Comparison of ENCODE assay signal across 19 cellular contexts in genomic region chr19:7115721-7116120, GRCh38. TPM values are rescaled to one million over a fixed set of nuclear protein-coding genes. Genes with fewer than 3 reads are reported as not detected.
"Had no signal": no experiment of that assay in that cellular context is flagged by ENCODE, and none has a peak within 500 bp of the region (broad histone marks: within the 10 kb centered on the region; RNA-seq: fewer than 3 reads in every experiment).

No MANE protein-coding gene starts in this region.

- H3K27ac ChIP-seq: cardiac muscle cell, coronary artery, esophagus muscularis mucosa, heart right ventricle, prostate gland, sigmoid colon, tibial artery, WERI-Rb-1 had no signal

- DNase-seq: activated CD4-positive, alpha-beta T cell treated with anti-CD3 and anti-CD28 coated beads, Interleukin-2, amount 50 U/mL, for 48 hours; activated naive CD4-positive, alpha-beta T cell treated with anti-CD3 and anti-CD28 coated beads, Interleukin-2, amount 10 ng/mL, durations not matched to agents 7 days and 5 days; activated T-cell treated with anti-CD3 and anti-CD28 coated beads, Interleukin-2, amount 50 U/mL, for 24 hours; effector CD4-positive, alpha-beta T cell; heart right ventricle; mesenchymal stem cell; sigmoid colon; stimulated activated CD4-positive, alpha-beta T cell treated with anti-CD3 and anti-CD28 coated beads, Interleukin-2, amount 100 ng/mL, for 24 hours; T-helper 1 cell; tibial artery; WERI-Rb-1 had no signal

- H3K9me3 ChIP-seq: esophagus muscularis mucosa, prostate gland, sigmoid colon, tibial artery had no signal

- ATAC-seq: left lobe of liver; natural killer cell treated with Interleukin-12 subunit alpha and Interleukin-12 subunit beta and Interleukin-15 and Interleukin-18, amount 100 ng/mL, for 72 hours; SK-N-SH treated with all-trans-retinoic acid at 6 μM for 48 hours had no signal

- FAIRE-seq: keratinocyte had no signal

- H3K4me1 ChIP-seq: esophagus muscularis mucosa, heart right ventricle, prostate gland, sigmoid colon, tibial artery had no signal

- H3K36me3 ChIP-seq: prostate gland had no signal

- H3K27me3 ChIP-seq: cardiac muscle cell, esophagus muscularis mucosa, heart right ventricle, sigmoid colon, tibial artery had no signal

- H3K4me3 ChIP-seq: cardiac muscle cell, coronary artery, esophagus muscularis mucosa, heart right ventricle, prostate gland, sigmoid colon, tibial artery had no signal

RNA-seq across cellular contexts. Expression of gene MBD3L3, which starts 57.2 kb away (rescaled TPM):
- total RNA-seq: cardiac muscle cell; esophagus muscularis mucosa; heart right ventricle; left lobe of liver; natural killer cell treated with Interleukin-12 subunit alpha and Interleukin-12 subunit beta and Interleukin-15 and Interleukin-18, amount 100 ng/mL, for 72 hours; sigmoid colon had no signal
- polyA plus RNA-seq: cardiac muscle cell, heart right ventricle, keratinocyte, sigmoid colon had no signal
